In the genomic region with DNA sequence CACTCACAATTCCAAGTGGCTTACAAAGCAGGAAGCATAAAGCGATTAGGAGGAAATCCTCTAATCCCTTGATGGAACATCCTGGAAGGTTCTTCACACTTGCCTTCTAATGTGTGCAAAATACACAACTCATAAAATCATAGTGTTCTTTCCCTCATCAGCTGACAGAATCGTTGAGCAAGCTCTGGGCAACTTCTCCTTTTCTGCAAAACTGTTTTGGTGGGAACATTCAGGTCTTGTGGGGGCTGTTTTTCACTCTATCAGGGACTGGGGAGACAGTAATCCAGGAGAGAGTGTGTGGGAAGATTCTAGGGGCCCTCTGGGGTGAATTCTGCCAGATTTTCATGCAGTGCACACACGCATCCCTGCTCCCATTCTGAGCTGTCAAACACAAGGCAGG, we compare ENCODE assay signal across 1 cellular context.
TF ChIP-seq lines count a peak whose summit lies in the region.

No MANE protein-coding gene starts in this region.

TF ChIP-seq in HepG2, 621 proteins besides CTCF, POLR2A, EP300 and RAD21:
- TF ChIP-seq, protein P1, sequence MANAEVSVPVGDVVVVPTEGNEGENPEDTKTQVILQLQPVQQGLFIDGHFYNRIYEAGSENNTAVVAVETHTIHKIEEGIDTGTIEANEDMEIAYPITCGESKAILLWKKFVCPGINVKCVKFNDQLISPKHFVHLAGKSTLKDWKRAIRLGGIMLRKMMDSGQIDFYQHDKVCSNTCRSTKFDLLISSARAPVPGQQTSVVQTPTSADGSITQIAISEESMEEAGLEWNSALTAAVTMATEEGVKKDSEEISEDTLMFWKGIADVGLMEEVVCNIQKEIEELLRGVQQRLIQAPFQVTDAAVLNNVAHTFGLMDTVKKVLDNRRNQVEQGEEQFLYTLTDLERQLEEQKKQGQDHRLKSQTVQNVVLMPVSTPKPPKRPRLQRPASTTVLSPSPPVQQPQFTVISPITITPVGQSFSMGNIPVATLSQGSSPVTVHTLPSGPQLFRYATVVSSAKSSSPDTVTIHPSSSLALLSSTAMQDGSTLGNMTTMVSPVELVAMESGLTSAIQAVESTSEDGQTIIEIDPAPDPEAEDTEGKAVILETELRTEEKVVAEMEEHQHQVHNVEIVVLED (CRISPR knock-in tag; IDR thresholded peaks at IDR 0.05; ENCODE audit: borderline replicate concordance), result no peak
- TF ChIP-seq SMAD1 (CRISPR knock-in tag; IDR thresholded peaks at IDR 0.05; ENCODE audit: borderline replicate concordance, low read depth) (no peak), ZNF572 (CRISPR knock-in tag; IDR thresholded peaks at IDR 0.05) (no peak), NFKB2 (CRISPR knock-in tag; IDR thresholded peaks at IDR 0.05; ENCODE audit: borderline replicate concordance) (no peak), RXRB (CRISPR knock-in tag; IDR thresholded peaks at IDR 0.05; ENCODE audit: borderline replicate concordance) (no peak), ZC3H13 (CRISPR knock-in tag; IDR thresholded peaks at IDR 0.05) (no peak), TBL1XR1 (IDR thresholded peaks at IDR 0.05; ENCODE audit: borderline replicate concordance, low read length, partially characterized antibody) (no peak), ZNF501 (CRISPR knock-in tag; IDR thresholded peaks at IDR 0.05) (no peak), JUNB (CRISPR knock-in tag; IDR thresholded peaks at IDR 0.05; ENCODE audit: borderline replicate concordance) (no peak)
- TF ChIP-seq, protein P2, sequence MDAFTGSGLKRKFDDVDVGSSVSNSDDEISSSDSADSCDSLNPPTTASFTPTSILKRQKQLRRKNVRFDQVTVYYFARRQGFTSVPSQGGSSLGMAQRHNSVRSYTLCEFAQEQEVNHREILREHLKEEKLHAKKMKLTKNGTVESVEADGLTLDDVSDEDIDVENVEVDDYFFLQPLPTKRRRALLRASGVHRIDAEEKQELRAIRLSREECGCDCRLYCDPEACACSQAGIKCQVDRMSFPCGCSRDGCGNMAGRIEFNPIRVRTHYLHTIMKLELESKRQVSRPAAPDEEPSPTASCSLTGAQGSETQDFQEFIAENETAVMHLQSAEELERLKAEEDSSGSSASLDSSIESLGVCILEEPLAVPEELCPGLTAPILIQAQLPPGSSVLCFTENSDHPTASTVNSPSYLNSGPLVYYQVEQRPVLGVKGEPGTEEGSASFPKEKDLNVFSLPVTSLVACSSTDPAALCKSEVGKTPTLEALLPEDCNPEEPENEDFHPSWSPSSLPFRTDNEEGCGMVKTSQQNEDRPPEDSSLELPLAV (CRISPR knock-in tag; conservative IDR thresholded peaks at IDR 0.05; ENCODE audit: low read depth), result no peak
